1 cellular context compared by ENCODE assay signal in the genomic region with DNA sequence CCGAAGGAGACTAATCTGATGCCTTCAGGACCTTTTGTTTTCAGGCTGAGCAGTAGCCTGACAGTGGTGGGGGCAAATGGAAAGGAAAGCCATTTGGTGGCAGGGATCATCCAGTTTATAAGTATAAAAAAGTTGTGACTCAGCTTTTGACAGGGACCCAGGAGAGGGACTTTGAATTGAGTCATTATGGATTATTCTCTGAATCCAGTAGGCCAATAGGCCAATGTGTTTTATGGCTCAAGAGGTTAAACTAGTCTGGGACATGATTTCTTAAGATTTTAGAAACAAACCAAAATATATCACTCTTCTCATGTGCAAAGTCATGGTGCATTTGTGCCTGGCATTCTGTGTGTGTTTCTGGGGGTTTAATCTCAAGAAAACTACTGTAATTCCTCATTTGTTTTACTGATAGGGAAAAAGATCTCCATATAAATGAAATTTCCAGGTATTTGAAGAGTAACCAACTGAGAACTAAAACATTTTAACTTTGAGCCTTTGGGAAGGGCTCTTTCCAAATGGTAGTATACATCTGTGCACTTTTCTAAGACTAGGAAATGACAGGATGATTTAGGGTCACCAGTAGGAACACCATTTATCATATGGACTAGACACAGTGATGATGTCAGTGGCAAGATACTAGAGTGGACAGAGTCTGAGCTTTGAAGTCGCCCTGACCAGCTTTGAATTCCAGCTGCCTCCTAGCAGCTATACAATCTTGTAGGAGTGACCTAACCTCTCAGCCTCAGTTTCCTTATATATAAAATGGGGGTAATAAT.
TF ChIP-seq lines count a peak whose summit lies in the region.

No MANE protein-coding gene starts in this region.

TF ChIP-seq in K562, 482 proteins besides CTCF, POLR2A, EP300 and RAD21 (continued from another document):
- TF ChIP-seq, protein P1, sequence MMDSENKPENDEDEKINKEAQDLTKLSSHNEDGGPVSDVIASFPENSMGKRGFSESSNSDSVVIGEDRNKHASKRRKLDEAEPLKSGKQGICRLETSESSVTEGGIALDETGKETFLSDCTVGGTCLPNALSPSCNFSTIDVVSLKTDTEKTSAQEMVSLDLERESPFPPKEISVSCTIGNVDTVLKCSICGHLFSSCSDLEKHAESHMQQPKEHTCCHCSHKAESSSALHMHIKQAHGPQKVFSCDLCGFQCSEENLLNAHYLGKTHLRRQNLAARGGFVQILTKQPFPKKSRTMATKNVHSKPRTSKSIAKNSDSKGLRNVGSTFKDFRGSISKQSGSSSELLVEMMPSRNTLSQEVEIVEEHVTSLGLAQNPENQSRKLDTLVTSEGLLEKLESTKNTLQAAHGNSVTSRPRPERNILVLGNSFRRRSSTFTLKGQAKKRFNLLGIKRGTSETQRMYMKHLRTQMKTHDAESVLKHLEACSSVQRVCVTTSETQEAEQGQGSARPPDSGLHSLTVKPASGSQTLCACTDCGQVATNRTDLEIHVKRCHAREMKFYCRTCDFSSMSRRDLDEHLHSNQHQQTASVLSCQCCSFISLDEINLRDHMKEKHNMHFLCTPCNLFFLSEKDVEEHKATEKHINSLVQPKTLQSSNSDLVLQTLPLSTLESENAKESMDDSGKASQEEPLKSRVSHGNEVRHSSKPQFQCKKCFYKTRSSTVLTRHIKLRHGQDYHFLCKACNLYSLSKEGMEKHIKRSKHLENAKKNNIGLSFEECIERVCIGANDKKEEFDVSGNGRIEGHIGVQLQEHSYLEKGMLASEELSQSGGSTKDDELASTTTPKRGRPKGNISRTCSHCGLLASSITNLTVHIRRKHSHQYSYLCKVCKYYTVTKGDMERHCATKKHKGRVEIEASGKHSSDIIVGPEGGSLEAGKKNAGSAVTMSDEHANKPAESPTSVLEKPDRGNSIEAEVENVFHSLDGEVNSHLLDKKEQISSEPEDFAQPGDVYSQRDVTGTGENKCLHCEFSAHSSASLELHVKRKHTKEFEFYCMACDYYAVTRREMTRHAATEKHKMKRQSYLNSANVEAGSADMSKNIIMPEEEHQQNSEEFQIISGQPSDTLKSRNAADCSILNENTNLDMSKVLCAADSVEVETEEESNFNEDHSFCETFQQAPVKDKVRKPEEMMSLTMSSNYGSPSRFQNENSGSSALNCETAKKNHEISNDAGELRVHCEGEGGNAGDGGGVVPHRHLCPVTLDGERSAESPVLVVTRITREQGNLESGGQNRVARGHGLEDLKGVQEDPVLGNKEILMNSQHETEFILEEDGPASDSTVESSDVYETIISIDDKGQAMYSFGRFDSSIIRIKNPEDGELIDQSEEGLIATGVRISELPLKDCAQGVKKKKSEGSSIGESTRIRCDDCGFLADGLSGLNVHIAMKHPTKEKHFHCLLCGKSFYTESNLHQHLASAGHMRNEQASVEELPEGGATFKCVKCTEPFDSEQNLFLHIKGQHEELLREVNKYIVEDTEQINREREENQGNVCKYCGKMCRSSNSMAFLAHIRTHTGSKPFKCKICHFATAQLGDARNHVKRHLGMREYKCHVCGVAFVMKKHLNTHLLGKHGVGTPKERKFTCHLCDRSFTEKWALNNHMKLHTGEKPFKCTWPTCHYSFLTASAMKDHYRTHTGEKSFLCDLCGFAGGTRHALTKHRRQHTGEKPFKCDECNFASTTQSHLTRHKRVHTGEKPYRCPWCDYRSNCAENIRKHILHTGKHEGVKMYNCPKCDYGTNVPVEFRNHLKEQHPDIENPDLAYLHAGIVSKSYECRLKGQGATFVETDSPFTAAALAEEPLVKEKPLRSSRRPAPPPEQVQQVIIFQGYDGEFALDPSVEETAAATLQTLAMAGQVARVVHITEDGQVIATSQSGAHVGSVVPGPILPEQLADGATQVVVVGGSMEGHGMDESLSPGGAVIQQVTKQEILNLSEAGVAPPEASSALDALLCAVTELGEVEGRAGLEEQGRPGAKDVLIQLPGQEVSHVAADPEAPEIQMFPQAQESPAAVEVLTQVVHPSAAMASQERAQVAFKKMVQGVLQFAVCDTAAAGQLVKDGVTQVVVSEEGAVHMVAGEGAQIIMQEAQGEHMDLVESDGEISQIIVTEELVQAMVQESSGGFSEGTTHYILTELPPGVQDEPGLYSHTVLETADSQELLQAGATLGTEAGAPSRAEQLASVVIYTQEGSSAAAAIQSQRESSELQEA (IDR thresholded peaks at IDR 0.05; ENCODE audit: low read depth) = no peak
- TF ChIP-seq SNIP1 (IDR thresholded peaks at IDR 0.05; ENCODE audit: low read depth) (no peak), ATF7 (IDR thresholded peaks at IDR 0.05) (peak; percentile 78), CEBPB (tag; IDR thresholded peaks at IDR 0.05) (no peak), NONO (IDR thresholded peaks at IDR 0.05; ENCODE audit: low read depth in 2 of 2, low read length in 1 of 2) (no peak), LEF1 (IDR thresholded peaks at IDR 0.05) (peak; percentile 79; the same call in 1 of the 2 replicates), ATF1 (CRISPR knock-in tag; IDR thresholded peaks at IDR 0.05) (no peak), ATF1 (tag; IDR thresholded peaks at IDR 0.05) (0 out of 2 replicates have a peak, but pooled peaks have one; percentile 25), ADNP (tag; IDR thresholded peaks at IDR 0.05) (no peak), CBX5 (IDR thresholded peaks at IDR 0.05; ENCODE audit: borderline replicate concordance, low read depth) (no peak), HEY1 (CRISPR knock-in tag; IDR thresholded peaks at IDR 0.05; ENCODE audit: borderline replicate concordance) (no peak), SAFB (IDR thresholded peaks at IDR 0.05; ENCODE audit: borderline replicate concordance, low read depth, low read length) (no peak), MEIS2 (IDR thresholded peaks at IDR 0.05; ENCODE audit: partially characterized antibody) (peak; percentile 99), ZFP36 (IDR thresholded peaks at IDR 0.05; ENCODE audit: low read depth, low read length, partially characterized antibody) (peak; percentile 7), JUNB (CRISPR knock-in tag; conservative IDR thresholded peaks at IDR 0.05) (no peak), NR4A1 (CRISPR knock-in tag; IDR thresholded peaks at IDR 0.05) (no peak), NR4A1 (tag; IDR thresholded peaks at IDR 0.05) (no peak), RUNX1 (IDR thresholded peaks at IDR 0.05; ENCODE audit: low read depth) (no peak), NCOA2 (IDR thresholded peaks at IDR 0.05; ENCODE audit: partially characterized antibody in 2 of 2) (no peak), RBM22 (IDR thresholded peaks at IDR 0.05; ENCODE audit: low read depth, low read length, poor library complexity, severe bottlenecking) (no peak), MCM7 (IDR thresholded peaks at IDR 0.05) (no peak), ZNF445 (CRISPR knock-in tag; IDR thresholded peaks at IDR 0.05; ENCODE audit: low read depth) (no peak), HDAC2 (IDR thresholded peaks at IDR 0.05) (no peak), HIVEP1 (CRISPR knock-in tag; IDR thresholded peaks at IDR 0.05) (no peak), NR1H2 (CRISPR knock-in tag; IDR thresholded peaks at IDR 0.05) (no peak), TEAD2 (tag; IDR thresholded peaks at IDR 0.05) (no peak), ZNF316 (IDR thresholded peaks at IDR 0.05) (no peak), KDM1A (IDR thresholded peaks at IDR 0.05) (peak in 1 of 2 experiments; percentile 60; a peak in 2 of 4 replicates), COPS2 (conservative IDR thresholded peaks at IDR 0.05) (no peak), BDP1 (IDR thresholded peaks at IDR 0.05; ENCODE audit: insufficient read depth, insufficient read length) (no peak), BCOR (IDR thresholded peaks at IDR 0.05) (no peak), GTF2A2 (tag; IDR thresholded peaks at IDR 0.05) (no peak), NFE2 (IDR thresholded peaks at IDR 0.05; ENCODE audit: low read depth) (no peak), RNF2 (IDR thresholded peaks at IDR 0.05) (no peak), JUND (IDR thresholded peaks at IDR 0.05; ENCODE audit: borderline replicate concordance, low read depth, low read length) (peak; percentile 54; the same call in 1 of the 2 replicates), JUND (tag; IDR thresholded peaks at IDR 0.05; ENCODE audit: borderline replicate concordance, low read depth, low read length) (peak; percentile 70; the same call in 2 of the 3 replicates)
- TF ChIP-seq, protein P2, sequence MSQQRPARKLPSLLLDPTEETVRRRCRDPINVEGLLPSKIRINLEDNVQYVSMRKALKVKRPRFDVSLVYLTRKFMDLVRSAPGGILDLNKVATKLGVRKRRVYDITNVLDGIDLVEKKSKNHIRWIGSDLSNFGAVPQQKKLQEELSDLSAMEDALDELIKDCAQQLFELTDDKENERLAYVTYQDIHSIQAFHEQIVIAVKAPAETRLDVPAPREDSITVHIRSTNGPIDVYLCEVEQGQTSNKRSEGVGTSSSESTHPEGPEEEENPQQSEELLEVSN (IDR thresholded peaks at IDR 0.05; ENCODE audit: borderline replicate concordance in 1 of 2, extremely low read depth in 1 of 2, insufficient read depth in 1 of 2, insufficient read length in 1 of 2, low read depth in 1 of 2, low read length in 1 of 2, poor library complexity in 1 of 2, severe bottlenecking in 1 of 2) = no peak
- TF ChIP-seq, protein P3, sequence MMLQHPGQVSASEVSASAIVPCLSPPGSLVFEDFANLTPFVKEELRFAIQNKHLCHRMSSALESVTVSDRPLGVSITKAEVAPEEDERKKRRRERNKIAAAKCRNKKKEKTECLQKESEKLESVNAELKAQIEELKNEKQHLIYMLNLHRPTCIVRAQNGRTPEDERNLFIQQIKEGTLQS (IDR thresholded peaks at IDR 0.05) = peak; percentile 58; the same call in 1 of the 2 replicates
- TF ChIP-seq, protein P3 (CRISPR knock-in tag; conservative IDR thresholded peaks at IDR 0.05) = no peak
- TF ChIP-seq, protein P4, sequence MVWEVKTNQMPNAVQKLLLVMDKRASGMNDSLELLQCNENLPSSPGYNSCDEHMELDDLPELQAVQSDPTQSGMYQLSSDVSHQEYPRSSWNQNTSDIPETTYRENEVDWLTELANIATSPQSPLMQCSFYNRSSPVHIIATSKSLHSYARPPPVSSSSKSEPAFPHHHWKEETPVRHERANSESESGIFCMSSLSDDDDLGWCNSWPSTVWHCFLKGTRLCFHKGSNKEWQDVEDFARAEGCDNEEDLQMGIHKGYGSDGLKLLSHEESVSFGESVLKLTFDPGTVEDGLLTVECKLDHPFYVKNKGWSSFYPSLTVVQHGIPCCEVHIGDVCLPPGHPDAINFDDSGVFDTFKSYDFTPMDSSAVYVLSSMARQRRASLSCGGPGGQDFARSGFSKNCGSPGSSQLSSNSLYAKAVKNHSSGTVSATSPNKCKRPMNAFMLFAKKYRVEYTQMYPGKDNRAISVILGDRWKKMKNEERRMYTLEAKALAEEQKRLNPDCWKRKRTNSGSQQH (CRISPR knock-in tag; IDR thresholded peaks at IDR 0.05) = no peak
- TF ChIP-seq, protein P5, sequence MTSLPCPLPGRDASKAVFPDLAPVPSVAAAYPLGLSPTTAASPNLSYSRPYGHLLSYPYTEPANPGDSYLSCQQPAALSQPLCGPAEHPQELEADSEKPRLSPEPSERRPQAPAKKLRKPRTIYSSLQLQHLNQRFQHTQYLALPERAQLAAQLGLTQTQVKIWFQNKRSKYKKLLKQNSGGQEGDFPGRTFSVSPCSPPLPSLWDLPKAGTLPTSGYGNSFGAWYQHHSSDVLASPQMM (CRISPR knock-in tag; IDR thresholded peaks at IDR 0.05) = no peak
- TF ChIP-seq, protein P6, sequence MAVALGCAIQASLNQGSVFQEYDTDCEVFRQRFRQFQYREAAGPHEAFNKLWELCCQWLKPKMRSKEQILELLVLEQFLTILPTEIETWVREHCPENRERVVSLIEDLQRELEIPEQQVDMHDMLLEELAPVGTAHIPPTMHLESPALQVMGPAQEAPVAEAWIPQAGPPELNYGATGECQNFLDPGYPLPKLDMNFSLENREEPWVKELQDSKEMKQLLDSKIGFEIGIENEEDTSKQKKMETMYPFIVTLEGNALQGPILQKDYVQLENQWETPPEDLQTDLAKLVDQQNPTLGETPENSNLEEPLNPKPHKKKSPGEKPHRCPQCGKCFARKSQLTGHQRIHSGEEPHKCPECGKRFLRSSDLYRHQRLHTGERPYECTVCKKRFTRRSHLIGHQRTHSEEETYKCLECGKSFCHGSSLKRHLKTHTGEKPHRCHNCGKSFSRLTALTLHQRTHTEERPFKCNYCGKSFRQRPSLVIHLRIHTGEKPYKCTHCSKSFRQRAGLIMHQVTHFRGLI (CRISPR knock-in tag; IDR thresholded peaks at IDR 0.05) = no peak
- TF ChIP-seq, protein P7, sequence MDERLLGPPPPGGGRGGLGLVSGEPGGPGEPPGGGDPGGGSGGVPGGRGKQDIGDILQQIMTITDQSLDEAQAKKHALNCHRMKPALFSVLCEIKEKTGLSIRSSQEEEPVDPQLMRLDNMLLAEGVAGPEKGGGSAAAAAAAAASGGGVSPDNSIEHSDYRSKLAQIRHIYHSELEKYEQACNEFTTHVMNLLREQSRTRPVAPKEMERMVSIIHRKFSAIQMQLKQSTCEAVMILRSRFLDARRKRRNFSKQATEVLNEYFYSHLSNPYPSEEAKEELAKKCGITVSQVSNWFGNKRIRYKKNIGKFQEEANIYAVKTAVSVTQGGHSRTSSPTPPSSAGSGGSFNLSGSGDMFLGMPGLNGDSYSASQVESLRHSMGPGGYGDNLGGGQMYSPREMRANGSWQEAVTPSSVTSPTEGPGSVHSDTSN (CRISPR knock-in tag; IDR thresholded peaks at IDR 0.05; ENCODE audit: low read depth) = peak; percentile 60; the same call in 1 of the 2 replicates
- TF ChIP-seq, protein P7 (tag; conservative IDR thresholded peaks at IDR 0.05; ENCODE audit: low read depth) = peak; percentile 98
